Comparison of ENCODE assay signal across 9 cellular contexts in genomic region chr10:13816195-13816926, GRCh38.
DNase-seq lines count a peak whose midpoint lies in the region; ATAC-seq and TF ChIP-seq lines count a peak whose summit lies in the region.
"Had no signal": no experiment of that assay in that cellular context is flagged by ENCODE, and none has a peak within 500 bp of the region (broad histone marks: within the 10 kb centered on the region; RNA-seq: fewer than 3 reads in every experiment).

No MANE protein-coding gene starts in this region.

- H3K9me3 ChIP-seq in Peyer's patch, result no peaks in the 10 kb centered on the region

- peaks cover 4% of the 10 kb centered on the region for H3K27me3 Mint-ChIP-seq in activated CD4-positive, alpha-beta T cell treated with anti-CD3 and anti-CD28 coated beads, Interleukin-2, amount 10 ng/mL, durations not matched to agents 7 days and 5 days

- TF ChIP-seq CTCF in Peyer's patch (IDR thresholded peaks at IDR 0.05), result no peak

- POLR2A ChIA-PET in activated CD4-positive, alpha-beta T cell treated with anti-CD3 and anti-CD28 coated beads, Interleukin-2, amount 10 ng/mL, durations not matched to agents 7 days and 5 days (lab: Charles Lee), result no interaction called here

- no peak overlapping the region for H3K4me3 ChIP-seq in Peyer's patch

- H3K36me3 Mint-ChIP-seq in activated CD4-positive, alpha-beta T cell treated with anti-CD3 and anti-CD28 coated beads, Interleukin-2, amount 10 ng/mL, durations not matched to agents 7 days and 5 days (ENCODE audit: low read depth), result peaks cover 8% of the 10 kb centered on the region

- TF ChIP-seq POLR2A in Peyer's patch (IDR thresholded peaks at IDR 0.05), result no peak
- no peak for TF ChIP-seq POLR2A in erythroblast (IDR thresholded peaks at IDR 0.05; ENCODE audit: low read length)

- H3K4me1 ChIP-seq in Peyer's patch, result peaks cover 0 to 5% (median 0%) of the 10 kb centered on the region in 4 donors

- CTCF ChIA-PET in activated CD4-positive, alpha-beta T cell treated with anti-CD3 and anti-CD28 coated beads, Interleukin-2, amount 10 ng/mL, durations not matched to agents 7 days and 5 days (lab: Charles Lee), result no interaction called here

- no peaks in the 10 kb centered on the region for H3K36me3 ChIP-seq in Peyer's patch

- H3K27me3 ChIP-seq in Peyer's patch, result no peaks in the 10 kb centered on the region

- H3K9me3 Mint-ChIP-seq in activated CD4-positive, alpha-beta T cell treated with anti-CD3 and anti-CD28 coated beads, Interleukin-2, amount 10 ng/mL, durations not matched to agents 7 days and 5 days, result peaks cover 17% of the 10 kb centered on the region

- H3K4me3 Mint-ChIP-seq in activated CD4-positive, alpha-beta T cell treated with anti-CD3 and anti-CD28 coated beads, Interleukin-2, amount 10 ng/mL, durations not matched to agents 7 days and 5 days, result no peak overlapping the region
- H3K4me3 Mint-ChIP-seq: memory B cell had no signal

- peak overlapping the region in 1 of 4 donors; percentile 53 for H3K27ac ChIP-seq in Peyer's patch

- peak; percentile 57 for DNase-seq in GM04503 (ENCODE audit: low read depth)
- DNase-seq in Peyer's patch, result peak in 2 of 3 donors; percentile 22 to 74
- DNase-seq in fibroblast of peridontal ligament (ENCODE audit: extremely low read depth), result peak; percentile 99
- DNase-seq in pons (ENCODE audit: low spot score), result peak; percentile 69
- no peak for DNase-seq in activated CD4-positive, CD25-positive, alpha-beta regulatory T cell (lab: John Stamatoyannopoulos, UW)
- DNase-seq in activated CD4-positive, alpha-beta T cell treated with anti-CD3 and anti-CD28 coated beads, Interleukin-2, amount 10 ng/mL, durations not matched to agents 7 days and 5 days, result no peak
- no peak for DNase-seq in erythroblast (lab: John Stamatoyannopoulos, UW)

- H3K4me1 Mint-ChIP-seq in activated CD4-positive, alpha-beta T cell treated with anti-CD3 and anti-CD28 coated beads, Interleukin-2, amount 10 ng/mL, durations not matched to agents 7 days and 5 days, result peaks cover 17% of the 10 kb centered on the region

- no peak for ATAC-seq in GM21528 (IDR thresholded peaks at IDR 0.05; ENCODE audit: low FRiP score, unreplicated experiment)

- no peak overlapping the region for H3K27ac Mint-ChIP-seq in activated CD4-positive, alpha-beta T cell treated with anti-CD3 and anti-CD28 coated beads, Interleukin-2, amount 10 ng/mL, durations not matched to agents 7 days and 5 days
- H3K27ac Mint-ChIP-seq: memory B cell had no signal

Comparison
In these comparisons a context has a peak if more than half of its experiments do, and no peak if none do; other contexts are left out.
1. DNase-seq: peak in GM04503 (single experiment), Peyer's patch (2 of 3), fibroblast of peridontal ligament (single experiment) and pons (single experiment); none in activated CD4-positive, CD25-positive, alpha-beta regulatory T cell (0 of 4), activated CD4-positive, alpha-beta T cell treated with anti-CD3 and anti-CD28 coated beads, Interleukin-2, amount 10 ng/mL, durations not matched to agents 7 days and 5 days (single experiment) and erythroblast (0 of 2).